Comparison of ENCODE assay signal across 16 cellular contexts in the genomic region with DNA sequence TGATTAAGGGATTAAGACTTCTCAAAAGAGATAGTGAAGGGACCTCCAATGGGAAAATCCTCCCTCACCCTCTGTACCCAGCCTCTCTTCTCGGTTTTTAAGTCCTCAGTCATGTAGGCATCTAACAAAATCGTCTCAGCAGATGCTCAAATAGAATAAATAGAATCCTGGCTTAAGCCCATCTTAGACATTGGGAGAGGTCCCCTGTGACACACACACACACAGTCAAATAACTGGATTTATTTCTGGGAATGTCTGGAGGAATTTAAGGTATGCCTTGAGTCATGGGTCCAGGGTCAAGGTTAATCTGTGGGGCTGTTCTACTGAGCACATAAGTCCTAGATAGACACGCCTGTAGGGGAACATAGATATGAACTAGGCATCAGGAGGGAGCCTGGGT.
DNase-seq lines count a peak whose midpoint lies in the region; ATAC-seq, FAIRE-seq and TF ChIP-seq lines count a peak whose summit lies in the region.
"Had no signal": no experiment of that assay in that cellular context is flagged by ENCODE, and none has a peak within 500 bp of the region (broad histone marks: within the 10 kb centered on the region; RNA-seq: fewer than 3 reads in every experiment).

No MANE protein-coding gene starts in this region.

- H3K27ac ChIP-seq in SK-N-SH (ENCODE audit: low read depth in 2 of 2, low read length in 1 of 2) (no peak overlapping the region), SJSA1 (peak overlapping the region; percentile 89)
- H3K27ac ChIP-seq: 22Rv1, esophagus squamous epithelium, thyroid gland had no signal

- no peaks in the 10 kb centered on the region for H3K79me2 ChIP-seq in SK-N-SH (ENCODE audit: insufficient read depth)

- no peak for TF ChIP-seq EP300 in SK-N-SH (IDR thresholded peaks at IDR 0.05; ENCODE audit: borderline replicate concordance in 1 of 2, low read depth in 1 of 2, low read length in 1 of 2)

- POLR2A ChIA-PET in SK-N-SH (lab: Yijun Ruan, JAX) = interaction anchor here (0.7 kb wide), 1 partner anchor 9 kb away, joined by 3 read pairs; no protein-coding TSS in a partner anchor

- H3K36me3 ChIP-seq in SK-N-SH (replicated peaks in 1 of 2; ENCODE audit: control insufficient read depth in 1 of 2, insufficient read depth in 2 of 2, low read length in 1 of 2) (no peaks in the 10 kb centered on the region), SJSA1 (no peaks in the 10 kb centered on the region)
- H3K36me3 ChIP-seq: esophagus squamous epithelium, thyroid gland had no signal

- peaks cover 10% of the 10 kb centered on the region for H3F3A ChIP-seq in SK-N-SH (replicated peaks; ENCODE audit: insufficient read depth)

- ATAC-seq in SK-N-SH treated with all-trans-retinoic acid at 6 μM for 48 hours (no peak; the same call in 2 of the 3 replicates), HG02588 (IDR thresholded peaks at IDR 0.05; ENCODE audit: unreplicated experiment) (no peak), GM19023 (IDR thresholded peaks at IDR 0.05; ENCODE audit: unreplicated experiment) (no peak), HG02884 (IDR thresholded peaks at IDR 0.05; ENCODE audit: unreplicated experiment) (no peak)
- ATAC-seq: natural killer cell treated with Interleukin-12 subunit alpha and Interleukin-12 subunit beta and Interleukin-15 and Interleukin-18, amount 100 ng/mL, for 72 hours; T-helper 17 cell had no signal

- no peak overlapping the region for H3K4me2 ChIP-seq in SK-N-SH

- H3K9ac ChIP-seq in SK-N-SH = no peak overlapping the region

- no peaks in the 10 kb centered on the region for H3K9me2 ChIP-seq in SK-N-SH

- no peaks in the 10 kb centered on the region for H3K27me3 ChIP-seq in SK-N-SH (ENCODE audit: insufficient read depth)
- H3K27me3 ChIP-seq in SJSA1 (replicated peaks) = no peaks in the 10 kb centered on the region
- H3K27me3 ChIP-seq: thyroid gland had no signal

- TF ChIP-seq RAD21 in SK-N-SH (IDR thresholded peaks at IDR 0.05; ENCODE audit: low read length) = no peak

- WGBS in SK-N-SH (ENCODE audit: low lambda C conversion rate) = 31% methylated on average over 3 of the region's 3 CpGs

- H4K20me1 ChIP-seq in SK-N-SH (ENCODE audit: insufficient read depth) = no peaks in the 10 kb centered on the region

- H3K9me3 ChIP-seq in SK-N-SH (no peaks in the 10 kb centered on the region), SJSA1 (replicated peaks) (peaks cover 5% of the 10 kb centered on the region; the same call in 1 of the 2 replicates)
- H3K9me3 ChIP-seq: thyroid gland had no signal

- no peak overlapping the region for H2AFZ ChIP-seq in SK-N-SH (ENCODE audit: low read depth)

- H3K4me3 ChIP-seq in SK-N-SH (ENCODE audit: low read depth in 2 of 2, low read length in 1 of 2) (no peak overlapping the region), SJSA1 (no peak overlapping the region), foreskin fibroblast (ENCODE audit: low read depth in 1 of 2, low read length in 2 of 2) (no peak overlapping the region)
- H3K4me3 ChIP-seq: esophagus squamous epithelium, thyroid gland had no signal

- CTCF ChIA-PET in SK-N-SH (lab: Yijun Ruan, JAX) = no interaction called here

- H3K4me1 ChIP-seq in SK-N-SH (ENCODE audit: control insufficient read depth in 1 of 2, insufficient read depth in 2 of 2, low read depth in 1 of 2, low read length in 1 of 2) (peaks cover 6 to 10% of the 10 kb centered on the region in 2 experiments; a peak in 2 of 4 replicates), SJSA1 (replicated peaks) (peaks cover 64% of the 10 kb centered on the region)

- no peak for TF ChIP-seq CTCF in SK-N-SH (IDR thresholded peaks at IDR 0.05)
- TF ChIP-seq CTCF in foreskin fibroblast (IDR thresholded peaks at IDR 0.05; ENCODE audit: low read depth, low read length) = no peak

- DNase-seq in SK-N-SH (no peak), SJSA1 (ENCODE audit: low read depth in 1 of 2, low spot score in 2 of 2) (peak; percentile 72 to 85), foreskin fibroblast (peak; percentile 46 to 72), urothelium cell line (ENCODE audit: low spot score) (peak; percentile 94)
- DNase-seq: esophagus squamous epithelium; KBM-7; NCI-H2081 treated with DMSO at 0.1 percent for 48 hours; stimulated activated CD4-positive, alpha-beta T cell treated with anti-CD3 and anti-CD28 coated beads, Interleukin-12 subunit alpha, Interleukin-12 subunit beta, amount 100 ng/mL, for 4 hours; T-helper 17 cell; thyroid gland had no signal

- FAIRE-seq in urothelium cell line (lab: Jason Lieb, UNC) = no peak

TF ChIP-seq in SK-N-SH treated with all-trans-retinoic acid at 6 μM for 48 hours, 23 proteins besides CTCF, POLR2A, EP300 and RAD21:
- TF ChIP-seq CSDC2 (CRISPR knock-in tag; IDR thresholded peaks at IDR 0.05) = no peak
- TF ChIP-seq ZNF8 (CRISPR knock-in tag; IDR thresholded peaks at IDR 0.05) = no peak
- no peak for TF ChIP-seq SNAI2 (CRISPR knock-in tag; IDR thresholded peaks at IDR 0.05)
- TF ChIP-seq, protein P1, sequence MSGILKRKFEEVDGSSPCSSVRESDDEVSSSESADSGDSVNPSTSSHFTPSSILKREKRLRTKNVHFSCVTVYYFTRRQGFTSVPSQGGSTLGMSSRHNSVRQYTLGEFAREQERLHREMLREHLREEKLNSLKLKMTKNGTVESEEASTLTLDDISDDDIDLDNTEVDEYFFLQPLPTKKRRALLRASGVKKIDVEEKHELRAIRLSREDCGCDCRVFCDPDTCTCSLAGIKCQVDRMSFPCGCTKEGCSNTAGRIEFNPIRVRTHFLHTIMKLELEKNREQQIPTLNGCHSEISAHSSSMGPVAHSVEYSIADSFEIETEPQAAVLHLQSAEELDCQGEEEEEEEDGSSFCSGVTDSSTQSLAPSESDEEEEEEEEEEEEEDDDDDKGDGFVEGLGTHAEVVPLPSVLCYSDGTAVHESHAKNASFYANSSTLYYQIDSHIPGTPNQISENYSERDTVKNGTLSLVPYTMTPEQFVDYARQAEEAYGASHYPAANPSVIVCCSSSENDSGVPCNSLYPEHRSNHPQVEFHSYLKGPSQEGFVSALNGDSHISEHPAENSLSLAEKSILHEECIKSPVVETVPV (CRISPR knock-in tag; IDR thresholded peaks at IDR 0.05) = no peak
- no peak for TF ChIP-seq ARNTL (CRISPR knock-in tag; IDR thresholded peaks at IDR 0.05; ENCODE audit: borderline replicate concordance, low read depth)
- TF ChIP-seq, protein P2, sequence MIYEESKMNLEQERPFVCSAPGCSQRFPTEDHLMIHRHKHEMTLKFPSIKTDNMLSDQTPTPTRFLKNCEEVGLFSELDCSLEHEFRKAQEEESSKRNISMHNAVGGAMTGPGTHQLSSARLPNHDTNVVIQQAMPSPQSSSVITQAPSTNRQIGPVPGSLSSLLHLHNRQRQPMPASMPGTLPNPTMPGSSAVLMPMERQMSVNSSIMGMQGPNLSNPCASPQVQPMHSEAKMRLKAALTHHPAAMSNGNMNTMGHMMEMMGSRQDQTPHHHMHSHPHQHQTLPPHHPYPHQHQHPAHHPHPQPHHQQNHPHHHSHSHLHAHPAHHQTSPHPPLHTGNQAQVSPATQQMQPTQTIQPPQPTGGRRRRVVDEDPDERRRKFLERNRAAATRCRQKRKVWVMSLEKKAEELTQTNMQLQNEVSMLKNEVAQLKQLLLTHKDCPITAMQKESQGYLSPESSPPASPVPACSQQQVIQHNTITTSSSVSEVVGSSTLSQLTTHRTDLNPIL (CRISPR knock-in tag; IDR thresholded peaks at IDR 0.05; ENCODE audit: low read depth) = no peak
- TF ChIP-seq ISL1 (CRISPR knock-in tag; IDR thresholded peaks at IDR 0.05) = peak; percentile 47
- TF ChIP-seq ESRRG (CRISPR knock-in tag; IDR thresholded peaks at IDR 0.05) = no peak

TF ChIP-seq in SK-N-SH, 30 proteins besides CTCF, POLR2A, EP300 and RAD21:
- no peak for TF ChIP-seq SMC3 (IDR thresholded peaks at IDR 0.05; ENCODE audit: low read depth, low read length)
